In the genomic region with DNA sequence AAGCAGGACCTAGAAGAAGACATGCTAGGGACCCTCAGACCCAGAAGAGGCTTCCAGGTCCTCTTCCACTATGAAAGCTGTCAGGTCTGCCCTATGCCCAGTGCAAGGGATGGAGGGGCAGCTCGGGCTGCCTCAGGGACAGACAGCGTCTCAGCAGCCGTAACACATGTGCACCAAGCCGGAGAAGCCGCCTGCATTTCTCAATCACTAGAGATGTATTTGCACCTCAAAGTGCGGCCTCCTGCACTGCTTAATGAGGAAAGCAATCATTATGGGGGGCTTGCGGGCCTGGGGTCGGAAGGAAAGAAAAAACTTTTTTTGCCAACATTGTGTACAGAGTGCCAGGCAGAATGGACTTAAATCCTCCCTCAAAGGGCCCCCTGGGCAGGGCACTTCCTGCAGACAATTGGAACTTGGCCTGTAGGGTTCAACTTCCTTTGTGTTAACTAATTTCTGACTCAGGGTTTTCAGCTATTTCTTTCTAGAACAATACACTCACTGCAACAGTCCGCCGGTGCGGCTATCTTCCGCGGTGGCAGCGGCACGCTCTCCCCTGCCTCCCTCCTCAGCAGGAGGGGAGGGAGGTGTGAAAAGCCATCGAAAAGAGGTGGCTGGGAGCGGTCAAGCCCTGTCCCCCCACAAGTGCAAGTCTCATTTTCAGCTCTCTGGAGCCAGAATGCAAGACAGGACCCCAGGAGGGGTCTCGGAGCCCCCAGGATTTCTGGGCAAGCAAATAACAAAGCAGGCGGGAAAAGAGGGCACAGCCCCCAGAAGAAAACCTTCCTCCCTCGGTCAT, we compare ENCODE assay signal across 9 cellular contexts.
A peak's percentile ranks its signal among the peaks of the same experiment; 100 is the strongest.
DNase-seq lines count a peak whose midpoint lies in the region; ATAC-seq and TF ChIP-seq lines count a peak whose summit lies in the region.
"Had no signal": no experiment of that assay in that cellular context is flagged by ENCODE, and none has a peak within 500 bp of the region (broad histone marks: within the 10 kb centered on the region; RNA-seq: fewer than 3 reads in every experiment).

No MANE protein-coding gene starts in this region.

- TF ChIP-seq POLR2A in heart left ventricle (IDR thresholded peaks at IDR 0.05) = peak in 1 of 2 donors; percentile 31

- intact Hi-C loops in heart left ventricle (cut with DNase I) = loop anchor here in 8 of 10 donors (2.0 to 10.0 kb wide), 13 partner anchors 22 to 347 kb away; a partner anchor contains a TSS

- H3K9me3 ChIP-seq in heart left ventricle (no peaks in the 10 kb centered on the region), osteoblast (ENCODE audit: low read depth, low read length) (no peaks in the 10 kb centered on the region)

- H3K36me3 ChIP-seq in BJ (ENCODE audit: control insufficient read depth, insufficient read depth, low read length) (no peaks in the 10 kb centered on the region), heart left ventricle (no peaks in the 10 kb centered on the region), osteoblast (ENCODE audit: insufficient read depth, low read length) (no peaks in the 10 kb centered on the region)

- peak overlapping the region; percentile 38 for H3K4me3 ChIP-seq in BJ (ENCODE audit: low read depth, low read length)
- peak overlapping the region in 11 of 12 donors; percentile 19 to 55 (median 46) for H3K4me3 ChIP-seq in heart left ventricle
- H3K4me3 ChIP-seq in osteoblast (ENCODE audit: insufficient read depth, low read length) = peak overlapping the region; percentile 58

- TF ChIP-seq CTCF in BJ (IDR thresholded peaks at IDR 0.05; ENCODE audit: insufficient read depth, low read depth, low read length) (no peak), heart left ventricle (IDR thresholded peaks at IDR 0.05) (no peak), osteoblast (IDR thresholded peaks at IDR 0.05; ENCODE audit: extremely low read depth, low read depth, low read length) (no peak)

- H3K4me2 ChIP-seq in osteoblast (ENCODE audit: insufficient read depth, low read length) = peak overlapping the region; percentile 75

- DNase-seq in BJ (ENCODE audit: low read depth) (no peak), RPMI8226 (peak; percentile 72), heart left ventricle (peak in 4 of 5 donors; percentile 35 to 55 (median 48)), osteoblast (ENCODE audit: insufficient read length, low spot score, missing footprints) (peak; percentile 76), superior temporal gyrus (ENCODE audit: extremely low spot score) (no peak), SK-N-DZ (ENCODE audit: low spot score) (no peak)
- DNase-seq in stimulated activated CD4-positive, alpha-beta T cell treated with anti-CD3 and anti-CD28 coated beads, Interleukin-1b, Interleukin-23, amount 100 ng/mL, for 48 hours = no peak
- DNase-seq: NCI-H345 had no signal

- H3K4me1 ChIP-seq in heart left ventricle = peaks cover 0 to 50% (median 27%) of the 10 kb centered on the region in 12 donors
- H3K4me1 ChIP-seq in osteoblast (ENCODE audit: insufficient read depth, low read length) = peaks cover 7% of the 10 kb centered on the region

- peak overlapping the region; percentile 51 for H2AFZ ChIP-seq in osteoblast (ENCODE audit: low read length)

- no peaks in the 10 kb centered on the region for H3K79me2 ChIP-seq in osteoblast (ENCODE audit: insufficient read depth, low read length)

- CTCF ChIA-PET in BJ (lab: Yijun Ruan, JAX) = interaction anchor here (0.7 to 1.2 kb wide), 7 partner anchors 15 to 261 kb away, joined by 3 to 4 read pairs (median 3); no protein-coding TSS in a partner anchor

- no peaks in the 10 kb centered on the region; the same call in 1 of the 2 replicates for H3K27me3 ChIP-seq in BJ (ENCODE audit: control insufficient read depth, insufficient read depth, low read length)
- H3K27me3 ChIP-seq in heart left ventricle = peaks cover 0 to 4% (median 0%) of the 10 kb centered on the region in 9 donors
- H3K27me3 ChIP-seq in osteoblast (ENCODE audit: insufficient read depth, low read length) = peaks cover 3% of the 10 kb centered on the region

- 27 to 34% (median 30%) methylated on average over 19 to 20 of the region's 20 CpGs for WGBS in heart left ventricle, 4 donors

- H3K27ac ChIP-seq in heart left ventricle (peak overlapping the region in 11 of 12 donors; percentile 52 to 92 (median 85)), osteoblast (ENCODE audit: low read depth, low read length) (no peak overlapping the region)

- POLR2A ChIA-PET in BJ (lab: Charles Lee) = no interaction called here

- H4K20me1 ChIP-seq in osteoblast (ENCODE audit: insufficient read depth, low read length) = peaks cover 3% of the 10 kb centered on the region

- ATAC-seq in heart left ventricle = peak; percentile 27 to 83 (median 76)
- ATAC-seq in GM18907 (IDR thresholded peaks at IDR 0.05; ENCODE audit: unreplicated experiment) = no peak

Comparison
In these comparisons a context has a peak if more than half of its experiments do, and no peak if none do; other contexts are left out.
1. DNase-seq: peak in RPMI8226 (single experiment), heart left ventricle (4 of 5) and osteoblast (single experiment); none in BJ (single experiment), superior temporal gyrus (single experiment), stimulated activated CD4-positive, alpha-beta T cell treated with anti-CD3 and anti-CD28 coated beads, Interleukin-1b, Interleukin-23, amount 100 ng/mL, for 48 hours (single experiment) and SK-N-DZ (single experiment).
2. Peak in every context shown above with its lines, with median percentiles within 50 percentile points of each other: H3K4me3 ChIP-seq.